24 cellular contexts compared by ENCODE assay signal in the genomic region with DNA sequence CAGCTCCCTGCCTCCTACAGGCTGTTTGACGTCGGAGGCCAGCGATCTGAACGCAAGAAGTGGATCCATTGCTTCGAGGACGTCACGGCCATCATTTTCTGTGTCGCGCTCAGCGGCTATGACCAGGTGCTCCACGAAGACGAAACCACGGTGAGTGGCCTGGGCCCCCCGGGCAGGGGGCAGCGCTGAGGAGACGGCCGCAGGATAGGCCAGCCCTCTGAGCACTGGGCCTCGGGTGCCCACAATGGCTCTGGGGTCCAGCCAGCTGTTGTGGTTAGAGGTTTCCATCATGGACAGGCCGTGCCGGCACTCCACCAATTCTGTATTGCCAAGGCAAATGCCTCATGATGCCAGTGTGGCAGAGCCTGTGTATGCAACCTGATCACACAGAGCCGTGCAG.
"Had no signal": no experiment of that assay in that cellular context is flagged by ENCODE, and none has a peak within 500 bp of the region (broad histone marks: within the 10 kb centered on the region; RNA-seq: fewer than 3 reads in every experiment).

No MANE protein-coding gene starts in this region.

- ATAC-seq: gastroesophageal sphincter, left lung, mucosa of descending colon had no signal

- H3K4me3 ChIP-seq: gastroesophageal sphincter, hepatocyte, left lung, mucosa of descending colon, sigmoid colon, smooth muscle cell, testis had no signal

- H3K36me3 Mint-ChIP-seq: activated naive CD4-positive, alpha-beta T cell treated with anti-CD3 and anti-CD28 coated beads, Interleukin-2, amount 10 ng/mL, durations not matched to agents 7 days and 5 days; activated naive CD8-positive, alpha-beta T cell treated with anti-CD3 and anti-CD28 coated beads, Interleukin-2, amount 10 ng/mL, durations not matched to agents 7 days and 5 days had no signal

- H3K27me3 Mint-ChIP-seq: activated B cell treated with CpG ODN at 0.5 μM for 24 hours; activated naive CD4-positive, alpha-beta T cell treated with anti-CD3 and anti-CD28 coated beads, Interleukin-2, amount 10 ng/mL, durations not matched to agents 7 days and 5 days; activated naive CD8-positive, alpha-beta T cell treated with anti-CD3 and anti-CD28 coated beads, Interleukin-2, amount 10 ng/mL, durations not matched to agents 7 days and 5 days had no signal

- H3K4me3 Mint-ChIP-seq: activated B cell treated with CpG ODN at 0.5 μM for 24 hours; activated naive CD4-positive, alpha-beta T cell treated with anti-CD3 and anti-CD28 coated beads, Interleukin-2, amount 10 ng/mL, durations not matched to agents 7 days and 5 days; activated naive CD8-positive, alpha-beta T cell treated with anti-CD3 and anti-CD28 coated beads, Interleukin-2, amount 10 ng/mL, durations not matched to agents 7 days and 5 days; nephron progenitor cell; T-helper 2 cell treated with Interferon-gamma antibody and Interleukin-4, amounts not matched to agents 5 μg/mL and 100 μg/mL, for 36 hours had no signal

- H3K4me1 ChIP-seq: gastroesophageal sphincter, left lung, testis had no signal

- H3K27ac Mint-ChIP-seq: activated B cell treated with CpG ODN at 0.5 μM for 24 hours; activated naive CD4-positive, alpha-beta T cell treated with anti-CD3 and anti-CD28 coated beads, Interleukin-2, amount 10 ng/mL, durations not matched to agents 7 days and 5 days; activated naive CD8-positive, alpha-beta T cell treated with anti-CD3 and anti-CD28 coated beads, Interleukin-2, amount 10 ng/mL, durations not matched to agents 7 days and 5 days; nephron progenitor cell; T-helper 2 cell treated with Interferon-gamma antibody and Interleukin-4, amounts not matched to agents 5 μg/mL and 100 μg/mL, for 36 hours had no signal

- H3K27ac ChIP-seq: brain microvascular endothelial cell, gastroesophageal sphincter, hepatocyte, left lung, neutrophil, sigmoid colon, testis had no signal

- H3K9me3 ChIP-seq: gastroesophageal sphincter, left lung, mucosa of descending colon, neutrophil, sigmoid colon, testis had no signal

- H3K4me1 Mint-ChIP-seq: activated B cell treated with CpG ODN at 0.5 μM for 24 hours; activated naive CD4-positive, alpha-beta T cell treated with anti-CD3 and anti-CD28 coated beads, Interleukin-2, amount 10 ng/mL, durations not matched to agents 7 days and 5 days; activated naive CD8-positive, alpha-beta T cell treated with anti-CD3 and anti-CD28 coated beads, Interleukin-2, amount 10 ng/mL, durations not matched to agents 7 days and 5 days had no signal

- H3K36me3 ChIP-seq: brain microvascular endothelial cell, left lung, neutrophil had no signal

- H3K9me3 Mint-ChIP-seq: activated B cell treated with CpG ODN at 0.5 μM for 24 hours; activated naive CD4-positive, alpha-beta T cell treated with anti-CD3 and anti-CD28 coated beads, Interleukin-2, amount 10 ng/mL, durations not matched to agents 7 days and 5 days; activated naive CD8-positive, alpha-beta T cell treated with anti-CD3 and anti-CD28 coated beads, Interleukin-2, amount 10 ng/mL, durations not matched to agents 7 days and 5 days; nephron progenitor cell; T-helper 2 cell treated with Interferon-gamma antibody and Interleukin-4, amounts not matched to agents 5 μg/mL and 100 μg/mL, for 36 hours had no signal

- H3K27me3 ChIP-seq: brain microvascular endothelial cell, gastroesophageal sphincter, hepatocyte, left lung, neutrophil, sigmoid colon, testis had no signal

- DNase-seq: activated B cell treated with CpG ODN at 0.5 μM for 24 hours; activated CD4-positive, alpha-beta T cell treated with anti-CD3 and anti-CD28 coated beads, Interleukin-2, amount 50 U/mL, for 48 hours; activated CD8-positive, alpha-beta memory T cell treated with anti-CD3 and anti-CD28 coated beads for 24 hours; activated gamma-delta T cell; activated naive CD4-positive, alpha-beta T cell treated with anti-CD3 and anti-CD28 coated beads, Interleukin-2, amount 10 ng/mL, durations not matched to agents 7 days and 5 days; activated naive CD8-positive, alpha-beta T cell treated with anti-CD3 and anti-CD28 coated beads, Interleukin-2, amount 10 ng/mL, durations not matched to agents 7 days and 5 days; brain microvascular endothelial cell; central memory CD4-positive, alpha-beta T cell; dermis blood vessel endothelial cell; effector memory CD4-positive, alpha-beta T cell; nephron progenitor cell; sigmoid colon; stimulated activated CD4-positive, alpha-beta T cell treated with anti-CD3 and anti-CD28 coated beads, Interleukin-15, amount 100 ng/mL, for 24 hours; stimulated activated naive CD4-positive, alpha-beta T cell; T-helper 1 cell; testis; trophoblast cell had no signal
